16 cellular contexts compared by ENCODE assay signal in the genomic region with DNA sequence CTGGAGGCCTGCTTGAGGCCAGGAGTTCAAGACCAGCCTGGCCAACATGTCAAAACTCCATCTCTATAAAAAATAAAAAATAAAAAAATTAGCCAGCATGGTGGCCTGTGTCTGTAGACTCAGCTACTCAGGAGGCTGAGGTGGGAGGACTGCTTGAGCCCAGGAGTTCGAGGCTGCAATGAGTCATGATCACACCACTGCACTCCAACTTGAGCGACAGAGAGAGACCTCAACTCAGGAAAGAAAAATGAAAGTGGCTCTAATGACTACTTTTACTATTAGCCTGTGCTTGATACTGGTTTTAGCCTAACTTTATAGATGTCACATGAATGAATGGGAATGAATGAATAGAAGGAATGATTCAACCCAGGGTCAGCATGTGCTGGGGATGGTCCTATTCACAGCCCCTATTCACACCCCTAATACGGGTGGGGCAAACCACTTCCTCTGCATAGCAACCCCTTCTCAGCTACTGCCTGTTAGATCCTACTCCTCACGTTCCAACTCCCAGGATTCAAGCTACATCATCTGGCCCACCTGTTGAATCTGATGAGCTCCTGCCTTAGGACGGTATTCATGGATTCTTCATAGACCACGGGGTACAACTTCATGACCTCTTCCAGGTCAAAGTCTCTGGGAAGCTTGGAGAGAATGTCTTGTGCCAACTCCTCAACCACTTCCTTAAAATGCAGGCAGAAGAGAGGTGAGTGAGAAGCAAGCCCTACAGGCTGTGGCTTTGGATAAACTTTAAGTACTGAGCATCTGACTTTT. TPM values are rescaled to one million over a fixed set of nuclear protein-coding genes. Genes with fewer than 3 reads are reported as not detected.
DNase-seq lines count a peak whose midpoint lies in the region; ATAC-seq and TF ChIP-seq lines count a peak whose summit lies in the region.
"Had no signal": no experiment of that assay in that cellular context is flagged by ENCODE, and none has a peak within 500 bp of the region (broad histone marks: within the 10 kb centered on the region; RNA-seq: fewer than 3 reads in every experiment).

No MANE protein-coding gene starts in this region.

- peaks cover 77% of the 10 kb centered on the region for H3K4me1 Mint-ChIP-seq in activated T-cell treated with anti-CD3 and anti-CD28 coated beads, Interleukin-2, amount 50 U/mL, for 72 hours (ENCODE audit: low read depth)
- H3K4me1 Mint-ChIP-seq in activated T-cell treated with anti-CD3 and anti-CD28 coated beads, Interleukin-2, amount 50 U/mL, for 4 hours (ENCODE audit: low read depth) = peaks cover 12% of the 10 kb centered on the region
- peaks cover 76% of the 10 kb centered on the region for H3K4me1 Mint-ChIP-seq in activated CD4-positive, alpha-beta memory T cell treated with anti-CD3 and anti-CD28 coated beads, Interleukin-2, amount 10 ng/mL, durations not matched to agents 7 days and 5 days
- H3K4me1 Mint-ChIP-seq in CD4-positive, alpha-beta memory T cell = peaks cover 4 to 19% (median 10%) of the 10 kb centered on the region in 4 donors
- H3K4me1 Mint-ChIP-seq: mesothelial cell of epicardium had no signal

- no peaks in the 10 kb centered on the region for H3K9me3 Mint-ChIP-seq in activated T-cell treated with anti-CD3 and anti-CD28 coated beads, Interleukin-2, amount 50 U/mL, for 72 hours
- no peaks in the 10 kb centered on the region for H3K9me3 Mint-ChIP-seq in activated T-cell treated with anti-CD3 and anti-CD28 coated beads, Interleukin-2, amount 50 U/mL, for 4 hours
- no peaks in the 10 kb centered on the region for H3K9me3 Mint-ChIP-seq in activated CD4-positive, alpha-beta memory T cell treated with anti-CD3 and anti-CD28 coated beads, Interleukin-2, amount 10 ng/mL, durations not matched to agents 7 days and 5 days
- no peaks in the 10 kb centered on the region for H3K9me3 Mint-ChIP-seq in CD4-positive, alpha-beta memory T cell
- H3K9me3 Mint-ChIP-seq: central memory CD8-positive, alpha-beta T cell; effector memory CD8-positive, alpha-beta T cell; mesothelial cell of epicardium had no signal

- H3K4me1 ChIP-seq in neutrophil (ENCODE audit: control insufficient read depth in 1 of 2, insufficient read depth in 1 of 2, low read depth in 1 of 2, low read length in 1 of 2) = peaks cover 4 to 8% of the 10 kb centered on the region in 2 experiments
- peaks cover 7% of the 10 kb centered on the region for H3K4me1 ChIP-seq in CD4-positive, alpha-beta memory T cell (ENCODE audit: insufficient read depth, low read length)

- H3K27ac ChIP-seq in neutrophil = peak overlapping the region; percentile 26
- no peak overlapping the region for H3K27ac ChIP-seq in CD4-positive, alpha-beta memory T cell (ENCODE audit: low read depth, low read length)
- H3K27ac ChIP-seq: WERI-Rb-1 had no signal

- no peak overlapping the region for H3K27ac Mint-ChIP-seq in activated T-cell treated with anti-CD3 and anti-CD28 coated beads, Interleukin-2, amount 50 U/mL, for 72 hours
- peak overlapping the region; percentile 78 for H3K27ac Mint-ChIP-seq in activated CD4-positive, alpha-beta memory T cell treated with anti-CD3 and anti-CD28 coated beads, Interleukin-2, amount 10 ng/mL, durations not matched to agents 7 days and 5 days
- no peak overlapping the region for H3K27ac Mint-ChIP-seq in CD4-positive, alpha-beta memory T cell
- H3K27ac Mint-ChIP-seq: effector memory CD8-positive, alpha-beta T cell; mesothelial cell of epicardium had no signal

- H3K4me3 ChIP-seq in NB4 (ENCODE audit: low read depth, low read length) (no peak overlapping the region), neutrophil (ENCODE audit: low read depth in 1 of 2, low read length in 1 of 2) (no peak overlapping the region)
- H3K4me3 ChIP-seq in CD4-positive, alpha-beta memory T cell (ENCODE audit: low read length in 2 of 2) = no peak overlapping the region

- peak; percentile 17 to 25 for ATAC-seq in activated T-cell treated with anti-CD3 and anti-CD28 coated beads, Interleukin-2, amount 50 U/mL, for 72 hours (replicated peaks in 1 of 2)
- no peak for ATAC-seq in activated T-cell treated with anti-CD3 and anti-CD28 coated beads, Interleukin-2, amount 50 U/mL, for 4 hours
- no peak for ATAC-seq in left cardiac atrium
- ATAC-seq: effector memory CD8-positive, alpha-beta T cell had no signal

- POLR2A ChIA-PET in activated CD4-positive, alpha-beta memory T cell treated with anti-CD3 and anti-CD28 coated beads, Interleukin-2, amount 10 ng/mL, durations not matched to agents 7 days and 5 days (lab: Charles Lee) = interaction anchor here (0.8 to 2.2 kb wide), 5 partner anchors 19 to 66 kb away, joined by 3 to 14 read pairs (median 9); partner anchors contain the start of genes DCUN1D3 and LYRM1
- POLR2A ChIA-PET in CD4-positive, alpha-beta memory T cell (lab: Charles Lee; ENCODE audit: partially characterized antibody) = no interaction called here

- H3K9me3 ChIP-seq in neutrophil = no peaks in the 10 kb centered on the region
- no peaks in the 10 kb centered on the region for H3K9me3 ChIP-seq in CD4-positive, alpha-beta memory T cell (ENCODE audit: control insufficient read depth in 1 of 2, low read length in 2 of 2)
- H3K9me3 ChIP-seq: Caco-2 had no signal

- TF ChIP-seq POLR2A in NB4 (IDR thresholded peaks at IDR 0.05; ENCODE audit: extremely low read depth, insufficient read length) = no peak

- H3K27me3 ChIP-seq in neutrophil = no peaks in the 10 kb centered on the region
- no peaks in the 10 kb centered on the region for H3K27me3 ChIP-seq in CD4-positive, alpha-beta memory T cell (ENCODE audit: insufficient read depth, low read length)

- peaks cover 6% of the 10 kb centered on the region for H3K27me3 Mint-ChIP-seq in activated T-cell treated with anti-CD3 and anti-CD28 coated beads, Interleukin-2, amount 50 U/mL, for 72 hours (ENCODE audit: low read depth)
- H3K27me3 Mint-ChIP-seq in activated T-cell treated with anti-CD3 and anti-CD28 coated beads, Interleukin-2, amount 50 U/mL, for 4 hours (ENCODE audit: low read depth) = no peaks in the 10 kb centered on the region
- H3K27me3 Mint-ChIP-seq in activated CD4-positive, alpha-beta memory T cell treated with anti-CD3 and anti-CD28 coated beads, Interleukin-2, amount 10 ng/mL, durations not matched to agents 7 days and 5 days = no peaks in the 10 kb centered on the region
- H3K27me3 Mint-ChIP-seq in CD4-positive, alpha-beta memory T cell = no peaks in the 10 kb centered on the region
- H3K27me3 Mint-ChIP-seq: central memory CD8-positive, alpha-beta T cell had no signal

- H3K4me3 Mint-ChIP-seq in activated T-cell treated with anti-CD3 and anti-CD28 coated beads, Interleukin-2, amount 50 U/mL, for 72 hours = no peak overlapping the region
- no peak overlapping the region for H3K4me3 Mint-ChIP-seq in activated T-cell treated with anti-CD3 and anti-CD28 coated beads, Interleukin-2, amount 50 U/mL, for 4 hours
- no peak overlapping the region for H3K4me3 Mint-ChIP-seq in activated CD4-positive, alpha-beta memory T cell treated with anti-CD3 and anti-CD28 coated beads, Interleukin-2, amount 10 ng/mL, durations not matched to agents 7 days and 5 days
- no peak overlapping the region for H3K4me3 Mint-ChIP-seq in CD4-positive, alpha-beta memory T cell
- H3K4me3 Mint-ChIP-seq: central memory CD8-positive, alpha-beta T cell; effector memory CD8-positive, alpha-beta T cell; mesothelial cell of epicardium had no signal

- H3K36me3 Mint-ChIP-seq in activated T-cell treated with anti-CD3 and anti-CD28 coated beads, Interleukin-2, amount 50 U/mL, for 72 hours (ENCODE audit: insufficient read depth in 2 of 2) = no peaks in the 10 kb centered on the region
- no peaks in the 10 kb centered on the region for H3K36me3 Mint-ChIP-seq in activated T-cell treated with anti-CD3 and anti-CD28 coated beads, Interleukin-2, amount 50 U/mL, for 4 hours (ENCODE audit: insufficient read depth)
- H3K36me3 Mint-ChIP-seq in activated CD4-positive, alpha-beta memory T cell treated with anti-CD3 and anti-CD28 coated beads, Interleukin-2, amount 10 ng/mL, durations not matched to agents 7 days and 5 days (ENCODE audit: low read depth) = no peaks in the 10 kb centered on the region
- H3K36me3 Mint-ChIP-seq in CD4-positive, alpha-beta memory T cell = no peaks in the 10 kb centered on the region
- H3K36me3 Mint-ChIP-seq: mesothelial cell of epicardium had no signal

- CTCF ChIA-PET in activated CD4-positive, alpha-beta memory T cell treated with anti-CD3 and anti-CD28 coated beads, Interleukin-2, amount 10 ng/mL, durations not matched to agents 7 days and 5 days (lab: Charles Lee) = interaction anchor here (0.7 to 1.6 kb wide), 2 partner anchors 82 to 91 kb away, joined by 3 to 4 read pairs; no protein-coding TSS in a partner anchor
- CTCF ChIA-PET in CD4-positive, alpha-beta memory T cell (lab: Charles Lee; ENCODE audit: partially characterized antibody) = no interaction called here

- intact Hi-C loops in left cardiac atrium (cut with DNase I) = no loop called here
- intact Hi-C loops in CD4-positive, alpha-beta memory T cell (cut with micrococcal nuclease) = no loop called here

- H3K36me3 ChIP-seq in neutrophil = no peaks in the 10 kb centered on the region
- H3K36me3 ChIP-seq in CD4-positive, alpha-beta memory T cell (ENCODE audit: insufficient read depth, low read length) = no peaks in the 10 kb centered on the region
- H3K36me3 ChIP-seq: WERI-Rb-1 had no signal

- TF ChIP-seq CTCF in NB4 (IDR thresholded peaks at IDR 0.05; ENCODE audit: low read depth, low read length) = no peak
- no peak for TF ChIP-seq CTCF in neutrophil (IDR thresholded peaks at IDR 0.05)

- peak in 1 of 2 donors; percentile 32 for DNase-seq in activated T-cell treated with anti-CD3 and anti-CD28 coated beads, Interleukin-2, amount 50 U/mL, for 72 hours
- no peak for DNase-seq in activated T-cell treated with anti-CD3 and anti-CD28 coated beads, Interleukin-2, amount 50 U/mL, for 4 hours
- peak; percentile 65 for DNase-seq in NB4 (ENCODE audit: low read depth)
- no peak for DNase-seq in activated CD4-positive, alpha-beta memory T cell treated with anti-CD3 and anti-CD28 coated beads, Interleukin-2, amount 10 ng/mL, durations not matched to agents 7 days and 5 days
- no peak for DNase-seq in left cardiac atrium
- no peak for DNase-seq in CD4-positive, alpha-beta memory T cell
- no peak for DNase-seq in NCI-H1048 (lab: John Stamatoyannopoulos, UW)
- DNase-seq: Caco-2; effector memory CD8-positive, alpha-beta T cell; kidney glomerular epithelial cell; NCI-H2029; NCI-H524; WERI-Rb-1 had no signal

RNA-seq across cellular contexts. Expression of gene LYRM1, which starts 40.5 kb away (rescaled TPM):
- total RNA-seq in activated T-cell treated with anti-CD3 and anti-CD28 coated beads, Interleukin-2, amount 50 U/mL, for 72 hours = 10 to 100 TPM; 31.8 to 44.0 TPM
- total RNA-seq in activated T-cell treated with anti-CD3 and anti-CD28 coated beads, Interleukin-2, amount 50 U/mL, for 4 hours = 10 to 100 TPM; 16.0 to 18.2 (median 16.4) TPM
- total RNA-seq in activated CD4-positive, alpha-beta memory T cell treated with anti-CD3 and anti-CD28 coated beads, Interleukin-2, amount 10 ng/mL, durations not matched to agents 7 days and 5 days = 10 to 100 TPM; 45.2 to 47.0 TPM
- 10 to 100 TPM; 32.6 TPM for total RNA-seq in left cardiac atrium
- 10 to 100 TPM; 25.8 to 27.4 TPM for total RNA-seq in CD4-positive, alpha-beta memory T cell
- polyA plus RNA-seq in CD4-positive, alpha-beta memory T cell = 10 to 100 TPM; 42.0 to 54.3 TPM

RNA-seq across cellular contexts. Expression of gene DCUN1D3, which starts 40.9 kb away (rescaled TPM):
- 1 to 10 TPM; 5.7 to 9.9 TPM for total RNA-seq in activated T-cell treated with anti-CD3 and anti-CD28 coated beads, Interleukin-2, amount 50 U/mL, for 72 hours
- 1 to 10 TPM; 5.8 to 7.5 (median 7.3) TPM for total RNA-seq in activated T-cell treated with anti-CD3 and anti-CD28 coated beads, Interleukin-2, amount 50 U/mL, for 4 hours
- 10 to 100 TPM; 20.7 to 21.6 TPM for total RNA-seq in activated CD4-positive, alpha-beta memory T cell treated with anti-CD3 and anti-CD28 coated beads, Interleukin-2, amount 10 ng/mL, durations not matched to agents 7 days and 5 days
- total RNA-seq in left cardiac atrium = 10 to 100 TPM; 15.6 to 27.4 TPM
- 1 to 10 TPM; 6.2 to 7.5 TPM for total RNA-seq in CD4-positive, alpha-beta memory T cell
- polyA plus RNA-seq in CD4-positive, alpha-beta memory T cell = 1 to 10 TPM in 1 of 2 donors, under 1 TPM in 1; 0.11 to 1.1 TPM

Comparison
In these comparisons a context has a peak if more than half of its experiments do, and no peak if none do; other contexts are left out.
1. ATAC-seq: peak in activated T-cell treated with anti-CD3 and anti-CD28 coated beads, Interleukin-2, amount 50 U/mL, for 72 hours (2 of 2); none in activated T-cell treated with anti-CD3 and anti-CD28 coated beads, Interleukin-2, amount 50 U/mL, for 4 hours (0 of 2) and left cardiac atrium (0 of 2).